ENCODE assay signal across 19 cellular contexts in the genomic region with DNA sequence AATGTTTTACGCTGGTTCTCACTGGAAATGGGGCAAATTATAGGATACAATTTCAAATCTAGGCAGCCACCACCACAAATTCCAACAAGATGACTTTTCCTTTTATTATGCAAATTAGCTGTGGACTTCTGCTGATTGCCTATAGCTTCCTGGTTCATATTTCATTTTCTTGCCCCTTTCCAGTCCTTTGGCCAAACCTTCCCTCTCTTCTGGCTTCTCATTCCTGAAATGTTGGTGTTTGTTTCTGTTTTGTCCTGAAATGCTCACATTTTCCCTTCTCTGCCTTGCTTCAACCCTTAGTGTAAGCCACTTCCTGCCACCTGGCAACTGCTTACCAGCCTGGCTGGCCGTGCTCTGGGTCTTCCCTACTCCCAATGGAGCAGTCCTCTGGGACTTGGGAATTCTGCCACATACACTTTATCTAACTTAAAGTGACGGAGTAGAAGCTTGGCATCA. TPM values are rescaled to one million over a fixed set of nuclear protein-coding genes. Genes with fewer than 3 reads are reported as not detected.
DNase-seq lines count a peak whose midpoint lies in the region; ATAC-seq, FAIRE-seq and TF ChIP-seq lines count a peak whose summit lies in the region.
"Had no signal": no experiment of that assay in that cellular context is flagged by ENCODE, and none has a peak within 500 bp of the region (broad histone marks: within the 10 kb centered on the region; RNA-seq: fewer than 3 reads in every experiment).

No MANE protein-coding gene starts in this region.

- TF ChIP-seq CTCF in DND-41 (IDR thresholded peaks at IDR 0.05; ENCODE audit: borderline replicate concordance, extremely low read depth, low read length, poor library complexity, severe bottlenecking) = no peak
- no peak for TF ChIP-seq CTCF in astrocyte of the cerebellum (IDR thresholded peaks at IDR 0.05; ENCODE audit: low read depth, low read length, missing control alignments)

- FAIRE-seq in GM12892 (lab: Jason Lieb, UNC) = no peak

- no peak for TF ChIP-seq POLR2A in GM12892 (IDR thresholded peaks at IDR 0.05; ENCODE audit: low read depth, low read length)

- no peaks in the 10 kb centered on the region for H3K27me3 ChIP-seq in DND-41 (ENCODE audit: insufficient read depth, low read length, poor library complexity)
- H3K27me3 ChIP-seq: adrenal gland, gastroesophageal sphincter had no signal

- DNase-seq in DND-41 (peak; percentile 24), astrocyte of the cerebellum (ENCODE audit: low read depth) (peak; percentile 78), myocyte (ENCODE audit: low read depth) (peak; percentile 51), GM12892 (ENCODE audit: insufficient read length) (no peak), cerebellum (ENCODE audit: low spot score) (no peak)
- peak; percentile 24 for DNase-seq in Jurkat, Clone E6-1 (ENCODE audit: low read depth, low spot score)
- DNase-seq in activated CD4-positive, alpha-beta T cell treated with anti-CD3 and anti-CD28 coated beads for 48 hours = no peak
- DNase-seq: adrenal gland; CD8-positive, alpha-beta T cell; effector CD4-positive, alpha-beta T cell; left colon; naive thymus-derived CD8-positive, alpha-beta T cell; NCI-H146; NK-92 treated with Interleukin-12 subunit alpha and Interleukin-12 subunit beta, amount 100 ng/mL, for 24 hours had no signal

- H3K9me3 ChIP-seq in DND-41 (ENCODE audit: insufficient read depth, low read length, severe bottlenecking) = no peaks in the 10 kb centered on the region
- H3K9me3 ChIP-seq: adrenal gland had no signal

- H3K4me3 ChIP-seq in DND-41 (ENCODE audit: low read depth in 1 of 2, low read length in 2 of 2) (no peak overlapping the region), astrocyte of the cerebellum (ENCODE audit: low read depth, low read length) (no peak overlapping the region)
- H3K4me3 ChIP-seq in Jurkat, Clone E6-1 (ENCODE audit: low read length) = no peak overlapping the region
- H3K4me3 ChIP-seq: adrenal gland, gastroesophageal sphincter, SK-N-MC had no signal

- H3K4me1 ChIP-seq in DND-41 (ENCODE audit: insufficient read depth, low read length) = peaks cover 20% of the 10 kb centered on the region
- H3K4me1 ChIP-seq: adrenal gland, gastroesophageal sphincter had no signal

- no peak overlapping the region for H2AFZ ChIP-seq in DND-41 (ENCODE audit: low read depth, low read length)

- H3K4me2 ChIP-seq in DND-41 (ENCODE audit: insufficient read depth, low read length) = no peak overlapping the region

- H4K20me1 ChIP-seq in DND-41 (ENCODE audit: insufficient read depth, low read length) = no peaks in the 10 kb centered on the region

- no peak overlapping the region for H3K9ac ChIP-seq in DND-41 (ENCODE audit: low read depth, low read length)

- no peak for ATAC-seq in DND-41 (ENCODE audit: insufficient read depth, low read depth)
- ATAC-seq: activated CD4-positive, CD25-positive, alpha-beta regulatory T cell treated with anti-CD3 and anti-CD28 coated beads, Interleukin-2, amount 50 U/mL, for 24 hours; CD8-positive, alpha-beta T cell; gastroesophageal sphincter; left colon; naive thymus-derived CD8-positive, alpha-beta T cell; sciatic nerve had no signal

- H3K27ac ChIP-seq in DND-41 (ENCODE audit: low read length) = no peak overlapping the region
- H3K27ac ChIP-seq: adrenal gland, gastroesophageal sphincter, SK-N-MC had no signal

- no peaks in the 10 kb centered on the region for H3K79me2 ChIP-seq in DND-41 (ENCODE audit: insufficient read depth, low read length)

- in situ Hi-C loops in astrocyte of the cerebellum (cut with HindIII; ENCODE audit: low sequenced_read_pairs) = no loop called here

- no peaks in the 10 kb centered on the region for H3K36me3 ChIP-seq in DND-41 (ENCODE audit: insufficient read depth, low read length)
- H3K36me3 ChIP-seq: adrenal gland, gastroesophageal sphincter had no signal

RNA-seq across cellular contexts. Expression of gene PRSS54, which starts 14.0 kb away (rescaled TPM):
- not detected for polyA plus RNA-seq in Jurkat, Clone E6-1 (2012; ENCODE audit: insufficient read depth, insufficient read length)
- total RNA-seq in myocyte = not detected in 2 replicates
- not detected for polyA plus RNA-seq in myocyte (2012)
- polyA plus RNA-seq in GM12892 (2012; ENCODE audit: missing spikeins) = not detected
- total RNA-seq in cerebellum = not detected
- total RNA-seq: adrenal gland; CD8-positive, alpha-beta T cell; gastroesophageal sphincter; left colon; naive thymus-derived CD8-positive, alpha-beta T cell; sciatic nerve had no signal
- polyA plus RNA-seq: adrenal gland; IgD-negative memory B cell; naive thymus-derived CD8-positive, alpha-beta T cell had no signal

Comparison
In these comparisons a context has a peak if more than half of its experiments do, and no peak if none do; other contexts are left out.
1. DNase-seq: peak in DND-41 (single experiment), Jurkat, Clone E6-1 (single experiment), astrocyte of the cerebellum (single experiment) and myocyte (single experiment); none in activated CD4-positive, alpha-beta T cell treated with anti-CD3 and anti-CD28 coated beads for 48 hours (single experiment), GM12892 (single experiment) and cerebellum (single experiment).